11 cellular contexts compared by ENCODE assay signal in the genomic region with DNA sequence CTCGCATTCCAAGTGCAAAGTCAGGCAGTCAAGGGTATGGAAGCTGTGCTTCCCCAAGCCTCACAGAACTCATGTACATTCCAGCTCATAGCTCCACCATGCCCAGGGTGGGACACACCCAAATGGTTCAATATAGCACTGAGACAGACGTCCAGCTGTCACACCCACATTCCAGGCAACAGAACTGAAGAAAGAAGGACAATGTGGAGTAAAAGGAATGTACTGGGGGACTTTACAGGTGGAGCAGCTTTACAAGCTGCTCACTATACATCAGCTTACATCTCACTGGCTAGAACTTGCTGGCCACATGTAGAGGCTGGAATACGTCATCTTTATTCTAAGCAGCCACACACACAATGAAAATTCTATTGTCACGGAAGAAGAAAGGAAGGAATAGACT.
A peak's percentile ranks its signal among the peaks of the same experiment; 100 is the strongest.
DNase-seq lines count a peak whose midpoint lies in the region; ATAC-seq and TF ChIP-seq lines count a peak whose summit lies in the region.
"Had no signal": no experiment of that assay in that cellular context is flagged by ENCODE, and none has a peak within 500 bp of the region (broad histone marks: within the 10 kb centered on the region; RNA-seq: fewer than 3 reads in every experiment).

No MANE protein-coding gene starts in this region.

- H3K27me3 Mint-ChIP-seq in central memory CD8-positive, alpha-beta T cell: no peaks in the 10 kb centered on the region
- peaks cover 2% of the 10 kb centered on the region; the same call in 1 of the 2 replicates for H3K27me3 Mint-ChIP-seq in HFFc6 (ENCODE audit: insufficient read depth)

- ATAC-seq in Right ventricle myocardium superior (ENCODE audit: poor library complexity): peak; percentile 26
- ATAC-seq in left cardiac atrium: no peak
- no peak for ATAC-seq in central memory CD8-positive, alpha-beta T cell (replicated peaks; ENCODE audit: extremely low read depth, poor library complexity, severe bottlenecking)
- ATAC-seq in left lobe of liver: peak; percentile 38
- peak; percentile 44 to 64 for ATAC-seq in upper lobe of left lung (ENCODE audit: low FRiP score in 2 of 2)
- no peak for ATAC-seq in GM18858 (IDR thresholded peaks at IDR 0.05; ENCODE audit: unreplicated experiment)
- no peak for ATAC-seq in HG02588 (IDR thresholded peaks at IDR 0.05; ENCODE audit: unreplicated experiment)

- peaks cover 11% of the 10 kb centered on the region for H3K36me3 Mint-ChIP-seq in central memory CD8-positive, alpha-beta T cell (ENCODE audit: insufficient read depth)
- H3K36me3 Mint-ChIP-seq in HFFc6 (ENCODE audit: low read depth): peaks cover 15% of the 10 kb centered on the region

- H3K27ac Mint-ChIP-seq in central memory CD8-positive, alpha-beta T cell (ENCODE audit: low read depth): peak overlapping the region; percentile 41
- H3K27ac Mint-ChIP-seq in HFFc6: no peak overlapping the region

- H3K9me3 ChIP-seq in upper lobe of left lung: no peaks in the 10 kb centered on the region
- H3K9me3 ChIP-seq: suprapubic skin had no signal

- no peak for TF ChIP-seq CTCF in upper lobe of left lung (IDR thresholded peaks at IDR 0.05)
- TF ChIP-seq CTCF in HFFc6 (IDR thresholded peaks at IDR 0.05): no peak

- H3K9me3 Mint-ChIP-seq in central memory CD8-positive, alpha-beta T cell: no peaks in the 10 kb centered on the region
- H3K9me3 Mint-ChIP-seq in HFFc6: no peaks in the 10 kb centered on the region

- H3K4me1 ChIP-seq in upper lobe of left lung: peaks cover 0 to 7% (median 0%) of the 10 kb centered on the region in 4 donors
- H3K4me1 ChIP-seq: suprapubic skin had no signal

- no peaks in the 10 kb centered on the region for H3K36me3 ChIP-seq in upper lobe of left lung
- H3K36me3 ChIP-seq: suprapubic skin had no signal

- no peaks in the 10 kb centered on the region for H3K27me3 ChIP-seq in upper lobe of left lung
- H3K27me3 ChIP-seq: suprapubic skin had no signal

- 71 to 73% methylated on average over 4 of the region's 4 CpGs for WGBS in upper lobe of left lung, 2 donors

- TF ChIP-seq EP300 in upper lobe of left lung (IDR thresholded peaks at IDR 0.05): no peak

- no peak overlapping the region for H3K4me3 ChIP-seq in upper lobe of left lung
- H3K4me3 ChIP-seq: lung, suprapubic skin had no signal

- intact Hi-C loops in Right ventricle myocardium superior (cut with DNase I) (no loop called here), left cardiac atrium (cut with DNase I) (no loop called here)

- DNase-seq in Right ventricle myocardium superior: no peak
- no peak for DNase-seq in left cardiac atrium
- no peak for DNase-seq in central memory CD8-positive, alpha-beta T cell (ENCODE audit: low spot score in 2 of 2)
- no peak for DNase-seq in left lobe of liver (ENCODE audit: low spot score)
- DNase-seq in upper lobe of left lung: no peak
- no peak for DNase-seq in HFFc6
- DNase-seq: NCI-H1105 had no signal

- H3K27ac ChIP-seq in upper lobe of left lung: no peak overlapping the region
- H3K27ac ChIP-seq: suprapubic skin had no signal

- no peak for TF ChIP-seq POLR2A in upper lobe of left lung (IDR thresholded peaks at IDR 0.05)

- H3K4me1 Mint-ChIP-seq in central memory CD8-positive, alpha-beta T cell: peaks cover 80% of the 10 kb centered on the region
- H3K4me1 Mint-ChIP-seq in HFFc6 (ENCODE audit: low read depth): peaks cover 40% of the 10 kb centered on the region

- H3K4me3 Mint-ChIP-seq in central memory CD8-positive, alpha-beta T cell: no peak overlapping the region
- H3K4me3 Mint-ChIP-seq in HFFc6: no peak overlapping the region

Comparison
In these comparisons a context has a peak if more than half of its experiments do, and no peak if none do; other contexts are left out.
1. ATAC-seq: peak in Right ventricle myocardium superior (single experiment), left lobe of liver (single experiment) and upper lobe of left lung (2 of 2); none in left cardiac atrium (0 of 2), central memory CD8-positive, alpha-beta T cell (single experiment), GM18858 (single experiment) and HG02588 (single experiment).